In the genomic region with DNA sequence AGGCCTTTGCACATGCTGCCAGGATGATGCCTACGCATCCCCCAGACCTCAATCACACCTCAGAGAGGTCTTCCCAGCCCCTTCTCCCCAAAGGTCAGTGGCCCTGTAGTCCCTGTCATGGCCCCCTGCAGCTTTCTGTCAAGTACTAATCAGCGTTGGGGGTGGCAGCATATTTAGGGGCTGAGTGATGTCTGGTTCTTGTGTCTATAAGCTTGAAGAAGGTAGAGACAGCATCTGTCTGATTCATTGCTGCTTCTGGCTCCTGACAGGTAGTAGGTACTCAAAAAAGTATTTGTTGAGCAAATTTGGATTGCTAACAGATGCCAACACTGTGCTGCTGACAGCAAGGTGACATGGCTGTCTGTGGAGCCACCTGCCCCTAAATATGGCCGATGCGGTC, we compare ENCODE assay signal across 28 cellular contexts. TPM values are rescaled to one million over a fixed set of nuclear protein-coding genes. Genes with fewer than 3 reads are reported as not detected.
DNase-seq lines count a peak whose midpoint lies in the region; ATAC-seq and TF ChIP-seq lines count a peak whose summit lies in the region.
"Had no signal": no experiment of that assay in that cellular context is flagged by ENCODE, and none has a peak within 500 bp of the region (broad histone marks: within the 10 kb centered on the region; RNA-seq: fewer than 3 reads in every experiment).

No MANE protein-coding gene starts in this region.

- H2BK12ac ChIP-seq in mesenchymal stem cell (ENCODE audit: low read length in 2 of 2), result peak overlapping the region in 1 of 2 experiments; percentile 3

- no peak overlapping the region for H3K14ac ChIP-seq in mesenchymal stem cell (ENCODE audit: low read length in 2 of 2)

- H2AFZ ChIP-seq in mesenchymal stem cell (ENCODE audit: low read depth, low read length), result no peak overlapping the region
- H2AFZ ChIP-seq: GM23248 had no signal

- no peak overlapping the region for H2BK5ac ChIP-seq in mesenchymal stem cell (ENCODE audit: low read depth, low read length, poor library complexity, severe bottlenecking)

- H3K4me3 ChIP-seq in RWPE2 (ENCODE audit: severe bottlenecking) (no peak overlapping the region), mesenchymal stem cell (ENCODE audit: insufficient read depth in 1 of 2, low read depth in 1 of 2, low read length in 2 of 2) (no peak overlapping the region), lower leg skin (ENCODE audit: low read depth, poor library complexity, severe bottlenecking) (no peak overlapping the region)
- H3K4me3 ChIP-seq: BLaER1, GM23248, lower lobe of right lung, SK-N-MC, upper lobe of right lung had no signal

- peaks cover 25% of the 10 kb centered on the region for H3K36me3 Mint-ChIP-seq in stimulated activated memory B cell treated with anti-CD40 and anti-IgM and Interleukin-4, amounts not matched to agents 10 μg/mL and 1 μg/mL and 100 μg/mL, for 72 hours
- H3K36me3 Mint-ChIP-seq: activated naive CD4-positive, alpha-beta T cell treated with anti-CD3 and anti-CD28 coated beads, Interleukin-2, amount 10 ng/mL, durations not matched to agents 7 days and 5 days had no signal

- peak overlapping the region; percentile 84 for H2AK5ac ChIP-seq in mesenchymal stem cell (ENCODE audit: low read length, severe bottlenecking)

- H2BK120ac ChIP-seq in mesenchymal stem cell (ENCODE audit: low read depth, low read length), result no peak overlapping the region

- H3K36me3 ChIP-seq in RWPE2 (ENCODE audit: low read depth) (peaks cover 37% of the 10 kb centered on the region), mesenchymal stem cell (ENCODE audit: control insufficient read depth in 1 of 2, insufficient read depth in 2 of 2, low read depth in 1 of 2, low read length in 2 of 2) (peaks cover 3 to 9% of the 10 kb centered on the region in 2 experiments)

- H3K27me3 ChIP-seq in RWPE2 (ENCODE audit: insufficient read depth, poor library complexity, severe bottlenecking), result no peaks in the 10 kb centered on the region
- H3K27me3 ChIP-seq in mesenchymal stem cell (ENCODE audit: control insufficient read depth in 1 of 2, insufficient read depth in 1 of 2, low read length in 2 of 2), result no peaks in the 10 kb centered on the region
- H3K27me3 ChIP-seq: BLaER1, upper lobe of right lung had no signal

- H2BK15ac ChIP-seq in mesenchymal stem cell (ENCODE audit: low read depth, poor library complexity, severe bottlenecking), result no peak overlapping the region

- peaks cover 60% of the 10 kb centered on the region for H3K4me1 Mint-ChIP-seq in stimulated activated memory B cell treated with anti-CD40 and anti-IgM and Interleukin-4, amounts not matched to agents 10 μg/mL and 1 μg/mL and 100 μg/mL, for 72 hours
- H3K4me1 Mint-ChIP-seq: activated CD4-positive, alpha-beta T cell treated with anti-CD3 and anti-CD28 coated beads, Interleukin-2, amount 10 ng/mL, durations not matched to agents 24 days and 14 days; activated naive CD4-positive, alpha-beta T cell treated with anti-CD3 and anti-CD28 coated beads, Interleukin-2, amount 10 ng/mL, durations not matched to agents 7 days and 5 days had no signal

- TF ChIP-seq POLR2A in lower leg skin (IDR thresholded peaks at IDR 0.05), result no peak

- no peak overlapping the region for H4K8ac ChIP-seq in mesenchymal stem cell (ENCODE audit: low read length)

- H4K91ac ChIP-seq in mesenchymal stem cell (ENCODE audit: low read length), result no peak overlapping the region

- H3K23ac ChIP-seq in mesenchymal stem cell (ENCODE audit: low read length in 2 of 2), result no peak overlapping the region

- H3K27ac ChIP-seq in 22Rv1, result 0 out of 2 replicates have a peak overlapping the region, but pooled peaks have one; percentile 18
- peak overlapping the region; percentile 100 for H3K27ac ChIP-seq in RWPE2 (ENCODE audit: poor library complexity, severe bottlenecking)
- H3K27ac ChIP-seq in mesenchymal stem cell (ENCODE audit: low read length, poor library complexity, severe bottlenecking), result no peak overlapping the region
- H3K27ac ChIP-seq: GM23248, lower lobe of right lung, SK-N-MC, upper lobe of right lung had no signal

- DNase-seq in RWPE2 (ENCODE audit: low spot score) (no peak), mesenchymal stem cell (no peak), lower leg skin (ENCODE audit: low spot score in 2 of 2) (no peak), NCI-H748 treated with DMSO at 0.1 percent for 48 hours (lab: John Stamatoyannopoulos, UW) (no peak)
- DNase-seq: ACHN; activated CD4-positive, alpha-beta T cell treated with anti-CD3 and anti-CD28 coated beads, Interleukin-2, amount 10 ng/mL, durations not matched to agents 24 days and 14 days; activated naive CD4-positive, alpha-beta T cell treated with anti-CD3 and anti-CD28 coated beads, Interleukin-2, amount 10 ng/mL, durations not matched to agents 7 days and 5 days; central memory CD4-positive, alpha-beta T cell; COR-L47; DMS79; glutamatergic neuron; GM23248; kidney; lower lobe of right lung; NCI-H146; NCI-H526 treated with DMSO at 0.1 percent for 48 hours; nucleus accumbens; stimulated activated naive CD8-positive, alpha-beta T cell treated with anti-CD3 and anti-CD28 coated beads, Interleukin-15, amount 100 ng/mL, for 72 hours; upper lobe of right lung had no signal

- H3K4me3 Mint-ChIP-seq in stimulated activated memory B cell treated with anti-CD40 and anti-IgM and Interleukin-4, amounts not matched to agents 10 μg/mL and 1 μg/mL and 100 μg/mL, for 72 hours, result no peak overlapping the region
- H3K4me3 Mint-ChIP-seq: activated CD4-positive, alpha-beta T cell treated with anti-CD3 and anti-CD28 coated beads, Interleukin-2, amount 10 ng/mL, durations not matched to agents 24 days and 14 days; activated naive CD4-positive, alpha-beta T cell treated with anti-CD3 and anti-CD28 coated beads, Interleukin-2, amount 10 ng/mL, durations not matched to agents 7 days and 5 days; activated T-helper 1 cell treated with anti-CD3 and anti-CD28 coated beads, Interleukin-12 subunit alpha, Interleukin-12 subunit beta, Interleukin-2, Interleukin-4 antibody, amounts not matched to agents 30 ng/mL and 10 ng/mL and 1 ng/mL, durations not matched to agents 14 hours and 24 hours and 36 hours; stimulated activated naive CD8-positive, alpha-beta T cell treated with anti-CD3 and anti-CD28 coated beads, Interleukin-15, amount 100 ng/mL, for 72 hours; T-helper 1 cell treated with Interleukin-12 subunit alpha and Interleukin-12 subunit beta and Interleukin-4 antibody, amounts not matched to agents 30 μg/mL and 1 μg/mL, for 36 hours had no signal

- no peaks in the 10 kb centered on the region for H3K9me3 Mint-ChIP-seq in stimulated activated memory B cell treated with anti-CD40 and anti-IgM and Interleukin-4, amounts not matched to agents 10 μg/mL and 1 μg/mL and 100 μg/mL, for 72 hours
- H3K9me3 Mint-ChIP-seq: activated CD4-positive, alpha-beta T cell treated with anti-CD3 and anti-CD28 coated beads, Interleukin-2, amount 10 ng/mL, durations not matched to agents 24 days and 14 days; activated naive CD4-positive, alpha-beta T cell treated with anti-CD3 and anti-CD28 coated beads, Interleukin-2, amount 10 ng/mL, durations not matched to agents 7 days and 5 days; activated T-helper 1 cell treated with anti-CD3 and anti-CD28 coated beads, Interleukin-12 subunit alpha, Interleukin-12 subunit beta, Interleukin-2, Interleukin-4 antibody, amounts not matched to agents 30 ng/mL and 10 ng/mL and 1 ng/mL, durations not matched to agents 14 hours and 24 hours and 36 hours; stimulated activated naive CD8-positive, alpha-beta T cell treated with anti-CD3 and anti-CD28 coated beads, Interleukin-15, amount 100 ng/mL, for 72 hours; T-helper 1 cell treated with Interleukin-12 subunit alpha and Interleukin-12 subunit beta and Interleukin-4 antibody, amounts not matched to agents 30 μg/mL and 1 μg/mL, for 36 hours had no signal

- H3K9me3 ChIP-seq in RWPE2 (ENCODE audit: severe bottlenecking) (no peaks in the 10 kb centered on the region), mesenchymal stem cell (ENCODE audit: control insufficient read depth, low read length) (no peaks in the 10 kb centered on the region)
- H3K9me3 ChIP-seq: BLaER1, lower lobe of right lung, upper lobe of right lung had no signal

- intact Hi-C loops in lower leg skin (cut with DNase I; ENCODE audit: low total_unique reads), result no loop called here

- no peak overlapping the region for H3K4ac ChIP-seq in mesenchymal stem cell (ENCODE audit: low read depth in 1 of 2, low read length in 2 of 2)

- H3K9ac ChIP-seq in mesenchymal stem cell (ENCODE audit: low read length), result no peak overlapping the region
- H3K9ac ChIP-seq: BLaER1, GM23248 had no signal

- 92% methylated on average over 4 of the region's 4 CpGs for WGBS in mesenchymal stem cell
- WGBS in lower leg skin, 2 donors, result 92 to 97% methylated on average over 4 of the region's 4 CpGs

- no peak for ATAC-seq in RWPE2 (ENCODE audit: low read depth)
- ATAC-seq in stimulated activated memory B cell treated with anti-CD40 and anti-IgM and Interleukin-4, amounts not matched to agents 10 μg/mL and 1 μg/mL and 100 μg/mL, for 72 hours, result no peak
- no peak for ATAC-seq in GM21717 (IDR thresholded peaks at IDR 0.05; ENCODE audit: unreplicated experiment)
- no peak for ATAC-seq in activated CD4-positive, CD25-positive, alpha-beta regulatory T cell treated with anti-CD3 and anti-CD28 coated beads, Interleukin-2, amount 50 U/mL, for 24 hours
- ATAC-seq: lower lobe of right lung; right cardiac atrium; stimulated activated naive CD8-positive, alpha-beta T cell treated with anti-CD3 and anti-CD28 coated beads, Interleukin-15, amount 100 ng/mL, for 72 hours; upper lobe of right lung had no signal

- H3K27ac Mint-ChIP-seq in stimulated activated memory B cell treated with anti-CD40 and anti-IgM and Interleukin-4, amounts not matched to agents 10 μg/mL and 1 μg/mL and 100 μg/mL, for 72 hours, result peak overlapping the region; percentile 82
- H3K27ac Mint-ChIP-seq: activated CD4-positive, alpha-beta T cell treated with anti-CD3 and anti-CD28 coated beads, Interleukin-2, amount 10 ng/mL, durations not matched to agents 24 days and 14 days; activated naive CD4-positive, alpha-beta T cell treated with anti-CD3 and anti-CD28 coated beads, Interleukin-2, amount 10 ng/mL, durations not matched to agents 7 days and 5 days; activated T-helper 1 cell treated with anti-CD3 and anti-CD28 coated beads, Interleukin-12 subunit alpha, Interleukin-12 subunit beta, Interleukin-2, Interleukin-4 antibody, amounts not matched to agents 30 ng/mL and 10 ng/mL and 1 ng/mL, durations not matched to agents 14 hours and 24 hours and 36 hours; T-helper 1 cell treated with Interleukin-12 subunit alpha and Interleukin-12 subunit beta and Interleukin-4 antibody, amounts not matched to agents 30 μg/mL and 1 μg/mL, for 36 hours had no signal

- peaks cover 3% of the 10 kb centered on the region for H3K79me1 ChIP-seq in mesenchymal stem cell (replicated peaks; ENCODE audit: low read length, poor library complexity, severe bottlenecking)

- TF ChIP-seq CTCF in 22Rv1 (IDR thresholded peaks at IDR 0.05), result no peak
- no peak for TF ChIP-seq CTCF in RWPE2 (IDR thresholded peaks at IDR 0.05; ENCODE audit: poor library complexity, severe bottlenecking)
- TF ChIP-seq CTCF in lower leg skin (IDR thresholded peaks at IDR 0.05), result no peak

- H3K27me3 Mint-ChIP-seq in stimulated activated memory B cell treated with anti-CD40 and anti-IgM and Interleukin-4, amounts not matched to agents 10 μg/mL and 1 μg/mL and 100 μg/mL, for 72 hours, result no peaks in the 10 kb centered on the region
- H3K27me3 Mint-ChIP-seq: activated CD4-positive, alpha-beta T cell treated with anti-CD3 and anti-CD28 coated beads, Interleukin-2, amount 10 ng/mL, durations not matched to agents 24 days and 14 days; activated naive CD4-positive, alpha-beta T cell treated with anti-CD3 and anti-CD28 coated beads, Interleukin-2, amount 10 ng/mL, durations not matched to agents 7 days and 5 days; stimulated activated naive CD8-positive, alpha-beta T cell treated with anti-CD3 and anti-CD28 coated beads, Interleukin-15, amount 100 ng/mL, for 72 hours had no signal

- H3K4me1 ChIP-seq in RWPE2 (ENCODE audit: insufficient read depth, poor library complexity, severe bottlenecking), result peaks cover 39% of the 10 kb centered on the region
- H3K4me1 ChIP-seq in mesenchymal stem cell (ENCODE audit: control insufficient read depth, insufficient read depth, low read depth, low read length), result peaks cover 49% of the 10 kb centered on the region

- no peak overlapping the region for H3K4me2 ChIP-seq in mesenchymal stem cell (ENCODE audit: low read length, poor library complexity, severe bottlenecking)
- H3K4me2 ChIP-seq: BLaER1 had no signal

- H3K18ac ChIP-seq in mesenchymal stem cell (ENCODE audit: low read depth in 1 of 2, low read length in 2 of 2), result no peak overlapping the region

RNA-seq across cellular contexts. Expression of a gene that starts 51.6 kb away (rescaled TPM):
- polyA plus RNA-seq in mesenchymal stem cell (2013, experiment 1 of 2), result 77.2 TPM
- polyA plus RNA-seq in mesenchymal stem cell (2013, experiment 2 of 2), result 75.2 TPM
- 10 to 100 TPM; 14.7 to 19.0 (median 17.7) TPM for total RNA-seq in lower leg skin
